ENCODE assay signal across 26 cellular contexts in genomic region chr1:205171369-205171768, GRCh38. TPM values are rescaled to one million over a fixed set of nuclear protein-coding genes. Genes with fewer than 3 reads are reported as not detected.
DNase-seq lines count a peak whose midpoint lies in the region; ATAC-seq and TF ChIP-seq lines count a peak whose summit lies in the region.
"Had no signal": no experiment of that assay in that cellular context is flagged by ENCODE, and none has a peak within 500 bp of the region (broad histone marks: within the 10 kb centered on the region; RNA-seq: fewer than 3 reads in every experiment).

No MANE protein-coding gene starts in this region.

- no peak for ATAC-seq in HG03457 (IDR thresholded peaks at IDR 0.05; ENCODE audit: unreplicated experiment)
- ATAC-seq: pancreas, right cardiac atrium, WTC11 had no signal

- in situ Hi-C loops in GM13976 (cut with MboI; ENCODE audit: low sequenced_read_pairs, unreplicated experiment) = no loop called here

- H3K36me3 Mint-ChIP-seq in activated CD4-positive, alpha-beta T cell treated with anti-CD3 and anti-CD28 coated beads, Interleukin-2, amount 10 ng/mL, durations not matched to agents 24 days and 14 days (ENCODE audit: low read depth) = peaks cover 48% of the 10 kb centered on the region
- peaks cover 15% of the 10 kb centered on the region for H3K36me3 Mint-ChIP-seq in activated naive CD8-positive, alpha-beta T cell
- H3K36me3 Mint-ChIP-seq in osteocyte (ENCODE audit: unreplicated experiment) = peaks cover 31% of the 10 kb centered on the region

- intact Hi-C loops in activated CD4-positive, alpha-beta T cell treated with anti-CD3 and anti-CD28 coated beads, Interleukin-2, amount 10 ng/mL, durations not matched to agents 24 days and 14 days (cut with micrococcal nuclease) = loop anchor here (5.0 kb wide), 1 partner anchor 41 kb away; the partner anchor contains the start of gene DSTYK

- peak overlapping the region; percentile 24 for H3K4me3 Mint-ChIP-seq in activated CD4-positive, alpha-beta T cell treated with anti-CD3 and anti-CD28 coated beads, Interleukin-2, amount 10 ng/mL, durations not matched to agents 24 days and 14 days
- H3K4me3 Mint-ChIP-seq in activated naive CD8-positive, alpha-beta T cell = peak overlapping the region; percentile 50
- no peak overlapping the region for H3K4me3 Mint-ChIP-seq in osteocyte (ENCODE audit: unreplicated experiment)
- H3K4me3 Mint-ChIP-seq: naive B cell, WTC11 had no signal

- no peaks in the 10 kb centered on the region for H3K9me3 Mint-ChIP-seq in activated CD4-positive, alpha-beta T cell treated with anti-CD3 and anti-CD28 coated beads, Interleukin-2, amount 10 ng/mL, durations not matched to agents 24 days and 14 days
- H3K9me3 Mint-ChIP-seq in activated naive CD8-positive, alpha-beta T cell (ENCODE audit: low read depth) = no peaks in the 10 kb centered on the region
- H3K9me3 Mint-ChIP-seq in osteocyte (ENCODE audit: unreplicated experiment) = no peaks in the 10 kb centered on the region
- H3K9me3 Mint-ChIP-seq: naive B cell, WTC11 had no signal

- no peaks in the 10 kb centered on the region for H3K27me3 Mint-ChIP-seq in activated CD4-positive, alpha-beta T cell treated with anti-CD3 and anti-CD28 coated beads, Interleukin-2, amount 10 ng/mL, durations not matched to agents 24 days and 14 days
- H3K27me3 Mint-ChIP-seq in activated naive CD8-positive, alpha-beta T cell = no peaks in the 10 kb centered on the region
- no peaks in the 10 kb centered on the region for H3K27me3 Mint-ChIP-seq in osteocyte (ENCODE audit: unreplicated experiment)
- H3K27me3 Mint-ChIP-seq: naive B cell had no signal

- no peak for TF ChIP-seq CTCF in osteocyte (IDR thresholded peaks at IDR 0.05)
- TF ChIP-seq CTCF in GM13976 (IDR thresholded peaks at IDR 0.05; ENCODE audit: borderline replicate concordance, control extremely low read depth, extremely low read depth, insufficient read depth, missing control alignments) = no peak

- DNase-seq in activated CD4-positive, alpha-beta T cell treated with anti-CD3 and anti-CD28 coated beads, Interleukin-2, amount 10 ng/mL, durations not matched to agents 24 days and 14 days = peak; percentile 72
- no peak for DNase-seq in activated CD4-positive, alpha-beta T cell treated with anti-CD3 and anti-CD28 coated beads for 48 hours
- DNase-seq in Jurkat, Clone E6-1 (ENCODE audit: low read depth, low spot score) = peak; percentile 56
- DNase-seq in osteocyte (ENCODE audit: extremely low spot score, unreplicated experiment) (no peak), NCI-H446 (lab: John Stamatoyannopoulos, UW) (no peak), GM13976 (ENCODE audit: low spot score) (no peak)
- DNase-seq: 8988T; activated effector memory CD4-positive, alpha-beta T cell treated with Interleukin-2 at 50 U/mL for 16 hours; AML-193; amygdala; Calu3; dermis blood vessel endothelial cell; head of caudate nucleus; naive B cell; NCI-H1092 treated with DMSO at 0.1 percent for 48 hours; NCI-H2107; NCI-H510A treated with DMSO at 0.1 percent for 48 hours; pancreas; right cardiac atrium; stimulated activated CD4-positive, alpha-beta T cell treated with anti-CD3 and anti-CD28 coated beads, Interleukin-12 subunit alpha, Interleukin-12 subunit beta, amount 100 ng/mL, for 4 hours; stimulated activated CD4-positive, alpha-beta T cell treated with anti-CD3 and anti-CD28 coated beads, Interleukin-4, amount 100 ng/mL, for 4 hours; trophoblast cell had no signal

- no peak overlapping the region for H3K4me3 ChIP-seq in Jurkat, Clone E6-1 (ENCODE audit: low read length)
- H3K4me3 ChIP-seq: pancreas, SJSA1 had no signal

- H3K27ac Mint-ChIP-seq in activated CD4-positive, alpha-beta T cell treated with anti-CD3 and anti-CD28 coated beads, Interleukin-2, amount 10 ng/mL, durations not matched to agents 24 days and 14 days = peak overlapping the region; percentile 21
- H3K27ac Mint-ChIP-seq in activated naive CD8-positive, alpha-beta T cell = peak overlapping the region; percentile 59
- peak overlapping the region; percentile 1 for H3K27ac Mint-ChIP-seq in osteocyte (ENCODE audit: unreplicated experiment)
- H3K27ac Mint-ChIP-seq: WTC11 had no signal

- peaks cover 17% of the 10 kb centered on the region for H3K4me1 Mint-ChIP-seq in activated CD4-positive, alpha-beta T cell treated with anti-CD3 and anti-CD28 coated beads, Interleukin-2, amount 10 ng/mL, durations not matched to agents 24 days and 14 days
- H3K4me1 Mint-ChIP-seq in activated naive CD8-positive, alpha-beta T cell (ENCODE audit: low read depth) = peaks cover 29% of the 10 kb centered on the region
- H3K4me1 Mint-ChIP-seq in osteocyte (ENCODE audit: unreplicated experiment) = peaks cover 22% of the 10 kb centered on the region
- H3K4me1 Mint-ChIP-seq: naive B cell, WTC11 had no signal

RNA-seq across cellular contexts. Expression of gene DSTYK, which starts 40.1 kb away (rescaled TPM):
- 26.7 and 27.6 TPM in 2 replicates for total RNA-seq in activated CD4-positive, alpha-beta T cell treated with anti-CD3 and anti-CD28 coated beads, Interleukin-2, amount 10 ng/mL, durations not matched to agents 24 days and 14 days
- 3.4 TPM for polyA plus RNA-seq in Jurkat, Clone E6-1 (2012; ENCODE audit: insufficient read depth, insufficient read length)
- total RNA-seq in osteocyte = 15.3 and 15.6 TPM in 2 replicates

RNA-seq across cellular contexts. Expression of gene RBBP5, which starts 49.6 kb away (rescaled TPM):
- total RNA-seq in activated CD4-positive, alpha-beta T cell treated with anti-CD3 and anti-CD28 coated beads, Interleukin-2, amount 10 ng/mL, durations not matched to agents 24 days and 14 days = 24.0 and 27.2 TPM in 2 replicates
- polyA plus RNA-seq in Jurkat, Clone E6-1 (2012; ENCODE audit: insufficient read depth, insufficient read length) = 12.8 TPM
- total RNA-seq in osteocyte = 14.7 and 17.3 TPM in 2 replicates

RNA-seq across cellular contexts. Expression of gene TMCC2, which starts 56.4 kb away (rescaled TPM):
- total RNA-seq in activated CD4-positive, alpha-beta T cell treated with anti-CD3 and anti-CD28 coated beads, Interleukin-2, amount 10 ng/mL, durations not matched to agents 24 days and 14 days = 19.9 and 20.9 TPM in 2 replicates
- 2.6 TPM for polyA plus RNA-seq in Jurkat, Clone E6-1 (2012; ENCODE audit: insufficient read depth, insufficient read length)
- 3.4 and 4.7 TPM in 2 replicates for total RNA-seq in osteocyte

Comparison
In these comparisons a context has a peak if more than half of its experiments do, and no peak if none do; other contexts are left out.
1. DNase-seq: peak in activated CD4-positive, alpha-beta T cell treated with anti-CD3 and anti-CD28 coated beads, Interleukin-2, amount 10 ng/mL, durations not matched to agents 24 days and 14 days (single experiment) and Jurkat, Clone E6-1 (single experiment); none in activated CD4-positive, alpha-beta T cell treated with anti-CD3 and anti-CD28 coated beads for 48 hours (single experiment), osteocyte (single experiment), NCI-H446 (0 of 2) and GM13976 (single experiment).
2. H3K27ac Mint-ChIP-seq: peak in every context shown above with its lines; median percentile 59 in activated naive CD8-positive, alpha-beta T cell; 21 in activated CD4-positive, alpha-beta T cell treated with anti-CD3 and anti-CD28 coated beads, Interleukin-2, amount 10 ng/mL, durations not matched to agents 24 days and 14 days; 1 in osteocyte.